8 cellular contexts compared by ENCODE assay signal in the genomic region with DNA sequence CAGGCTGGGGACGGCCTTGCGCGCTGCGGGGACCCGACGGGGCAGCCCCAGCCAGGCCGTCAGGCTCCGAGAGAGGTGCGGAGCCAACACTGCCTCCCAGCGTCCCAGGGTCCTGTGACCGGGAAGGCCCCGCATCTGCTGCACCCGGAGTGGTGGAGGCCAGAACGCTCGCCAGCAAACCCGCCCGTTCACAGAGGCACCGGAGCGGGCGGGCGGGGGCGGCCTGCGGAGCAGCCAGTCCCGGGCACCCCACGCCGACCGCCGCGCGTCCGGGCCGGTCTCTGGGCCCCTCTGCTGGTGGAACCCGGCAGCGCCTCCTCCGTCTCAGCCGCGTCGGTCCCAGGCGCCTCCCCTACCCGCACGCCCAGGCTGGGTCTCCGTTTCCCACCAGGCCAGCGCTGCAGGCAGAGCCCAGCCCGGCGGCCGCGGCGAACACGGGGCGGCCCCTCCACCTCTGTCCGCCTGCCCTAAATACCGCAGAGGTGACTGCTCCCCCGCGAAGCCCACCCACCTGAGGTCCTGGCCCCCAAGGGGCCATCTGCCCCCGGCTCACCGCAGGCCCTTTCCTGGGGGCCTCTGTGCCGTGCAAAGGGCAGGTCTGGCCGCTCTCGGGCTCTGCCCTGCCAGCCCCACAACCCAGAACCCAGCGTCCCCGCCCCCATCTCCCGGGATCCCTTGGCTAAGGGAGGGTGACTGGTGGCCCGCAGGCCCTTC.
DNase-seq lines count a peak whose midpoint lies in the region; TF ChIP-seq lines count a peak whose summit lies in the region.

No MANE protein-coding gene starts in this region.

- TF ChIP-seq CTCF in tibial artery (IDR thresholded peaks at IDR 0.05), result peak; percentile 65 to 78

- H3K27ac ChIP-seq in ACC112 (ENCODE audit: low read depth, low read length) (no peak overlapping the region), tibial artery (peak overlapping the region; percentile 49 to 63)

- intact Hi-C loops in tibial artery (cut with DNase I; ENCODE audit: low total_unique reads), result no loop called here

- peak overlapping the region; percentile 68 for H3K9ac ChIP-seq in NT2/D1 (ENCODE audit: insufficient read length, low read depth)

- H3K27me3 ChIP-seq in ACC112 (ENCODE audit: insufficient read depth, low read length) (no peaks in the 10 kb centered on the region), NT2/D1 (ENCODE audit: insufficient read depth, insufficient read length) (no peaks in the 10 kb centered on the region), tibial artery (no peaks in the 10 kb centered on the region)

- H3K79me2 ChIP-seq in ACC112 (ENCODE audit: control insufficient read depth, insufficient read depth, low read length, unreplicated experiment), result no peaks in the 10 kb centered on the region

- H3K9me3 ChIP-seq in NT2/D1 (ENCODE audit: insufficient read depth, low read length) (peaks cover 1% of the 10 kb centered on the region; the same call in 1 of the 2 replicates), tibial artery (no peaks in the 10 kb centered on the region)

- no peak overlapping the region for H2AFZ ChIP-seq in ACC112 (ENCODE audit: low read length, unreplicated experiment)

- peak overlapping the region; percentile 64 for H3K4me3 ChIP-seq in ACC112 (ENCODE audit: low read depth, low read length)
- peak overlapping the region; percentile 30 for H3K4me3 ChIP-seq in NT2/D1 (ENCODE audit: insufficient read length, low read depth)
- peak overlapping the region; percentile 38 to 48 for H3K4me3 ChIP-seq in tibial artery

- H3K4me1 ChIP-seq in ACC112 (ENCODE audit: control insufficient read depth, insufficient read depth, low read length, unreplicated experiment) (peaks cover 24% of the 10 kb centered on the region), NT2/D1 (ENCODE audit: insufficient read depth, insufficient read length) (peaks cover 18% of the 10 kb centered on the region), tibial artery (peaks cover 0 to 48% (median 31%) of the 10 kb centered on the region in 4 donors)

- H3K36me3 ChIP-seq in ACC112 (ENCODE audit: insufficient read depth, low read length) (no peaks in the 10 kb centered on the region), NT2/D1 (ENCODE audit: insufficient read depth, insufficient read length, low read length) (no peaks in the 10 kb centered on the region), tibial artery (no peaks in the 10 kb centered on the region)

- DNase-seq in GM19238 (ENCODE audit: insufficient read length, low spot score) (peak; percentile 53), NT2/D1 (ENCODE audit: low read depth, low spot score) (peak; percentile 68), foreskin melanocyte (peak; percentile 12), nucleus accumbens (lab: John Stamatoyannopoulos, UW) (peak in 39 of 56 donors; percentile 6 to 77 (median 33)), tibial artery (no peak), SKM-1 (lab: John Stamatoyannopoulos, UW; ENCODE audit: unreplicated experiment) (no peak)
- DNase-seq in activated gamma-delta T cell treated with anti-CD3 and anti-CD28 coated beads, Interleukin-2, amount 50 U/mL, for 16 hours (ENCODE audit: low read depth), result peak; percentile 46

Comparison
In these comparisons a context has a peak if more than half of its experiments do, and no peak if none do; other contexts are left out.
1. DNase-seq: peak in GM19238 (single experiment), NT2/D1 (single experiment), activated gamma-delta T cell treated with anti-CD3 and anti-CD28 coated beads, Interleukin-2, amount 50 U/mL, for 16 hours (single experiment), foreskin melanocyte (single experiment) and nucleus accumbens (39 of 56); none in tibial artery (0 of 2) and SKM-1 (single experiment).
2. Peak in every context shown above with its lines, with median percentiles within 50 percentile points of each other: H3K4me3 ChIP-seq.